In the genomic region with DNA sequence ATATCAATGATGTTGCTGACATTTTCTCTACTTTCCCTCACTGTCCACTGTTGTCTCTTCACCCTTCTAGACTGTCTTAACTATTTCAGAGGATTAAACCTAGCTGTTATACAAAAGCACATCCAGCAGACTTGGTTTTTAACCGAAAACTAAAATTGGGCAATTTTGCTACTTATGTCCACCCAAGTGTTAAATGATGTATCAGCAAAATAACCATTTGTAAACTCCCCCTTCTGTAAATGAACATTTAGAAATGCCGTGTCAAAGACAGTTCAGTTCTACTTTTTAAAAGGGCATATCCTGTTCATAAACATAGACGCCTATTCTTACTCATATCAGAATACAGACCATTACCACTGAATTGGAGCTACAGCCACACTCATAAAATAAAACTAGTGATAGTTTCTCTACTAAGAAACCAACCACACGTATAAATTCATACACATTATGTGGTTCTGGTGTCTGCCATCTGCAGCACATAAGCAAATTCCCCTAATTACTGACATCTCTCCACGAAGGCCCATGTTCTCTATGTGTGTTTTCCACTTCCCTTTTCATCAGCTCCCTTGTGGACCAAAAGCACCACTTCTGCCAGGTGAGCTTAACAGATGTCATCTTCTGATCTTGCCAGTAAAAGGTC, we compare ENCODE assay signal across 9 cellular contexts.
A peak's percentile ranks its signal among the peaks of the same experiment; 100 is the strongest.
DNase-seq lines count a peak whose midpoint lies in the region; ATAC-seq lines count a peak whose summit lies in the region.
"Had no signal": no experiment of that assay in that cellular context is flagged by ENCODE, and none has a peak within 500 bp of the region (broad histone marks: within the 10 kb centered on the region; RNA-seq: fewer than 3 reads in every experiment).

No MANE protein-coding gene starts in this region.

- CTCF ChIA-PET in activated CD4-positive, alpha-beta memory T cell treated with anti-CD3 and anti-CD28 coated beads, Interleukin-2, amount 10 ng/mL, durations not matched to agents 7 days and 5 days (lab: Charles Lee): no interaction called here

- POLR2A ChIA-PET in activated CD4-positive, alpha-beta memory T cell treated with anti-CD3 and anti-CD28 coated beads, Interleukin-2, amount 10 ng/mL, durations not matched to agents 7 days and 5 days (lab: Charles Lee): no interaction called here

- peak overlapping the region; percentile 78 to 84 for H3K27ac Mint-ChIP-seq in natural killer cell treated with Interleukin-12 subunit alpha and Interleukin-12 subunit beta and Interleukin-15 and Interleukin-18, amount 100 ng/mL, for 72 hours
- no peak overlapping the region for H3K27ac Mint-ChIP-seq in activated CD4-positive, alpha-beta memory T cell treated with anti-CD3 and anti-CD28 coated beads, Interleukin-2, amount 10 ng/mL, durations not matched to agents 7 days and 5 days

- peak; percentile 4 for DNase-seq in DMS53 (lab: John Stamatoyannopoulos, UW)
- DNase-seq in DMS53 treated with DMSO at 0.1 percent for 48 hours (lab: John Stamatoyannopoulos, UW; ENCODE audit: unreplicated experiment): no peak
- no peak for DNase-seq in natural killer cell treated with Interleukin-12 subunit alpha and Interleukin-12 subunit beta and Interleukin-15 and Interleukin-18, amount 100 ng/mL, for 72 hours (ENCODE audit: low spot score)
- DNase-seq in activated CD4-positive, alpha-beta T cell treated with anti-CD3 and anti-CD28 coated beads, Interleukin-2, amount 50 U/mL, for 1 hour: no peak
- DNase-seq in stimulated activated CD4-positive, alpha-beta T cell treated with anti-CD3 and anti-CD28 coated beads, Interleukin-2, amount 100 ng/mL, for 24 hours: no peak
- DNase-seq in activated CD4-positive, alpha-beta memory T cell treated with anti-CD3 and anti-CD28 coated beads, Interleukin-2, amount 10 ng/mL, durations not matched to agents 7 days and 5 days: no peak
- DNase-seq: Right ventricle myocardium superior had no signal

- no peaks in the 10 kb centered on the region for H3K27me3 Mint-ChIP-seq in natural killer cell treated with Interleukin-12 subunit alpha and Interleukin-12 subunit beta and Interleukin-15 and Interleukin-18, amount 100 ng/mL, for 72 hours
- no peaks in the 10 kb centered on the region for H3K27me3 Mint-ChIP-seq in activated CD4-positive, alpha-beta memory T cell treated with anti-CD3 and anti-CD28 coated beads, Interleukin-2, amount 10 ng/mL, durations not matched to agents 7 days and 5 days

- peak overlapping the region; percentile 73 for H3K4me3 Mint-ChIP-seq in natural killer cell treated with Interleukin-12 subunit alpha and Interleukin-12 subunit beta and Interleukin-15 and Interleukin-18, amount 100 ng/mL, for 72 hours
- H3K4me3 Mint-ChIP-seq in activated CD4-positive, alpha-beta memory T cell treated with anti-CD3 and anti-CD28 coated beads, Interleukin-2, amount 10 ng/mL, durations not matched to agents 7 days and 5 days: no peak overlapping the region

- H3K36me3 Mint-ChIP-seq in natural killer cell treated with Interleukin-12 subunit alpha and Interleukin-12 subunit beta and Interleukin-15 and Interleukin-18, amount 100 ng/mL, for 72 hours: peaks cover 21% of the 10 kb centered on the region
- no peaks in the 10 kb centered on the region for H3K36me3 Mint-ChIP-seq in activated CD4-positive, alpha-beta memory T cell treated with anti-CD3 and anti-CD28 coated beads, Interleukin-2, amount 10 ng/mL, durations not matched to agents 7 days and 5 days (ENCODE audit: low read depth)

- ATAC-seq in HG02571 (IDR thresholded peaks at IDR 0.05; ENCODE audit: unreplicated experiment) (peak; percentile 92), HG03457 (IDR thresholded peaks at IDR 0.05; ENCODE audit: unreplicated experiment) (peak; percentile 92)
- peak; percentile 91 to 93 for ATAC-seq in natural killer cell treated with Interleukin-12 subunit alpha and Interleukin-12 subunit beta and Interleukin-15 and Interleukin-18, amount 100 ng/mL, for 72 hours

- H3K9me3 Mint-ChIP-seq in natural killer cell treated with Interleukin-12 subunit alpha and Interleukin-12 subunit beta and Interleukin-15 and Interleukin-18, amount 100 ng/mL, for 72 hours: peaks cover 11% of the 10 kb centered on the region
- H3K9me3 Mint-ChIP-seq in activated CD4-positive, alpha-beta memory T cell treated with anti-CD3 and anti-CD28 coated beads, Interleukin-2, amount 10 ng/mL, durations not matched to agents 7 days and 5 days: peaks cover 8% of the 10 kb centered on the region

- peaks cover 28 to 47% of the 10 kb centered on the region in 2 donors for H3K4me1 Mint-ChIP-seq in natural killer cell treated with Interleukin-12 subunit alpha and Interleukin-12 subunit beta and Interleukin-15 and Interleukin-18, amount 100 ng/mL, for 72 hours (ENCODE audit: low read depth in 2 of 2)
- H3K4me1 Mint-ChIP-seq in activated CD4-positive, alpha-beta memory T cell treated with anti-CD3 and anti-CD28 coated beads, Interleukin-2, amount 10 ng/mL, durations not matched to agents 7 days and 5 days: no peaks in the 10 kb centered on the region
